In genomic region chr9:121222524-121223171, GRCh38 we compare ENCODE assay signal across 1 cellular context.
TF ChIP-seq lines count a peak whose summit lies in the region.

No MANE protein-coding gene starts in this region.

TF ChIP-seq in K562, 482 proteins besides CTCF, POLR2A, EP300 and RAD21 (continued from another document):
- TF ChIP-seq ZNF407 (IDR thresholded peaks at IDR 0.05; ENCODE audit: low read depth): no peak
- peak; percentile 89 for TF ChIP-seq ZNF592 (IDR thresholded peaks at IDR 0.05)
- TF ChIP-seq MAFG (tag; conservative IDR thresholded peaks at IDR 0.05): no peak
- TF ChIP-seq DACH1 (IDR thresholded peaks at IDR 0.05; ENCODE audit: partially characterized antibody): peak; percentile 37
- no peak for TF ChIP-seq RBFOX2 (IDR thresholded peaks at IDR 0.05; ENCODE audit: low read depth, low read length)
- no peak for TF ChIP-seq MTA2 (IDR thresholded peaks at IDR 0.05; ENCODE audit: low read depth)
- 0 out of 2 replicates have a peak, but pooled peaks have one; percentile 47 for TF ChIP-seq PTRF (tag; IDR thresholded peaks at IDR 0.05)
- no peak for TF ChIP-seq CBFB (CRISPR knock-in tag; IDR thresholded peaks at IDR 0.05)
- TF ChIP-seq ZHX1 (conservative IDR thresholded peaks at IDR 0.05; ENCODE audit: low read length): no peak
- no peak for TF ChIP-seq YBX1 (IDR thresholded peaks at IDR 0.05)
- no peak for TF ChIP-seq MTA3 (IDR thresholded peaks at IDR 0.05; ENCODE audit: borderline replicate concordance)
- TF ChIP-seq BRF2 (IDR thresholded peaks at IDR 0.05; ENCODE audit: borderline replicate concordance, insufficient read depth, insufficient read length): no peak
- TF ChIP-seq ZNF184 (CRISPR knock-in tag; IDR thresholded peaks at IDR 0.05): no peak
- TF ChIP-seq ZNF347 (CRISPR knock-in tag; IDR thresholded peaks at IDR 0.05; ENCODE audit: low read depth): no peak
- no peak for TF ChIP-seq ZBTB9 (CRISPR knock-in tag; IDR thresholded peaks at IDR 0.05)
- TF ChIP-seq ZNF75A (CRISPR knock-in tag; IDR thresholded peaks at IDR 0.05): no peak
- TF ChIP-seq NFATC3 (IDR thresholded peaks at IDR 0.05): peak; percentile 30; the same call in 1 of the 2 replicates
- TF ChIP-seq SNRNP70 (optimal IDR thresholded peaks at IDR 0.05; ENCODE audit: low read depth, low read length): no peak
- TF ChIP-seq ELK1 (CRISPR knock-in tag; IDR thresholded peaks at IDR 0.05): no peak
- no peak for TF ChIP-seq NR2C1 (IDR thresholded peaks at IDR 0.05)
- TF ChIP-seq NR2C1 (tag; IDR thresholded peaks at IDR 0.05): peak; percentile 39; the same call in 1 of the 2 replicates
- 0 out of 2 replicates have a peak, but pooled peaks have one; percentile 32 for TF ChIP-seq PYGO2 (tag; IDR thresholded peaks at IDR 0.05)
- TF ChIP-seq BRD4 (IDR thresholded peaks at IDR 0.05): no peak
- peak; percentile 75; the same call in 1 of the 2 replicates for TF ChIP-seq DMBX1 (CRISPR knock-in tag; IDR thresholded peaks at IDR 0.05; ENCODE audit: borderline replicate concordance)
- 0 out of 4 replicates have a peak, but pooled peaks of 1 of the 2 experiments have one; percentile 33 for TF ChIP-seq ARNT (IDR thresholded peaks at IDR 0.05)
- TF ChIP-seq ZNF175 (CRISPR knock-in tag; IDR thresholded peaks at IDR 0.05; ENCODE audit: low read depth): peak; percentile 58; the same call in 1 of the 2 replicates
